21 cellular contexts compared by ENCODE assay signal in the genomic region with DNA sequence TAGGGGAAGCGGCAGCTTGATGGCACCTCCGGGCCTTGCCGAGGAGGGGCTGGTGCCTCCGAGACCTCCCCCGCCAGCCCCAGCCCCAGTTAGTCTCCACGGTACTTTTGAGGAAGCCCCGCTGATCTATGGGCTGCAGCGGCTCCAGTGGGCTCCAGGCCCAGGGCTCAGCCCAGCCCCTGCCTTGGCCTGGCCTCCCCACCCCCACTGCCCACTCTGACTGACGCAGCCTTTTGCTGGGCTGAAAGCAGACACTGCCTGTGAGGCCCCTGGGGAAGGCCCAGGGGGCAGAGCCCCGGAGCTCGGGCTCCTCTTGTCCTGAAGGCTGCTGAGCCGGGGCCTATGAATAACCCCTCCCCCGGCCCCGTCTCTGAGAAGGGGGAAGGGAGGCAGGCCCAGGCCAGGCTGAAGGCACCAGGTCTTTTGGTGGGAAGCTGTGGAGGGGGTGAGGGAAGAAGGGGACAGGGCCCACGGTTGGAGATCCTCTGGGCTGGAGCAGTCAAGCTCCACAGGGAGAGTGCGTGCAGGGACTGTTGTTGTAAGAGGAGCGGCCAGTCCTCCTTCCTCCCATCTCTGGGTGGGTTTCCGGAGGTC. TPM values are rescaled to one million over a fixed set of nuclear protein-coding genes. Genes with fewer than 3 reads are reported as not detected.
A peak's percentile ranks its signal among the peaks of the same experiment; 100 is the strongest.
DNase-seq lines count a peak whose midpoint lies in the region; ATAC-seq and TF ChIP-seq lines count a peak whose summit lies in the region.
"Had no signal": no experiment of that assay in that cellular context is flagged by ENCODE, and none has a peak within 500 bp of the region (broad histone marks: within the 10 kb centered on the region; RNA-seq: fewer than 3 reads in every experiment).

No MANE protein-coding gene starts in this region.

- intact Hi-C loops in posterior vena cava (cut with DNase I), result no loop called here

- no peak overlapping the region for H3K27ac Mint-ChIP-seq in natural killer cell treated with Interleukin-12 subunit alpha and Interleukin-12 subunit beta and Interleukin-15 and Interleukin-18, amount 100 ng/mL, for 72 hours
- H3K27ac Mint-ChIP-seq in activated naive CD4-positive, alpha-beta T cell treated with anti-CD3 and anti-CD28 coated beads, Interleukin-2, amount 50 U/mL, for 72 hours, result no peak overlapping the region
- H3K27ac Mint-ChIP-seq: activated T-helper 2 cell treated with anti-CD3 and anti-CD28 coated beads, Interferon-gamma antibody, Interleukin-2, Interleukin-4, amounts not matched to agents 10 μg/mL and 5 μg/mL and 100 μg/mL, durations not matched to agents 14 hours and 24 hours and 36 hours; natural killer cell; T-helper 2 cell treated with Interferon-gamma antibody and Interleukin-4, amounts not matched to agents 5 μg/mL and 100 μg/mL, for 36 hours had no signal

- H3K9ac ChIP-seq in iPS-20b (ENCODE audit: low read depth, low read length), result peak overlapping the region; percentile 48

- TF ChIP-seq CTCF in WERI-Rb-1 (IDR thresholded peaks at IDR 0.05; ENCODE audit: low read depth, low read length), result no peak

- H3K4me1 ChIP-seq in iPS-20b (ENCODE audit: insufficient read depth, low read length), result peaks cover 12% of the 10 kb centered on the region; the same call in 1 of the 2 replicates
- H3K4me1 ChIP-seq: SJSA1 had no signal

- H3K27ac ChIP-seq in WERI-Rb-1 (peak overlapping the region; percentile 49), iPS-20b (ENCODE audit: low read length) (no peak overlapping the region)
- H3K27ac ChIP-seq: SJSA1 had no signal

- no peaks in the 10 kb centered on the region for H3K9me3 Mint-ChIP-seq in natural killer cell treated with Interleukin-12 subunit alpha and Interleukin-12 subunit beta and Interleukin-15 and Interleukin-18, amount 100 ng/mL, for 72 hours
- no peaks in the 10 kb centered on the region for H3K9me3 Mint-ChIP-seq in activated naive CD4-positive, alpha-beta T cell treated with anti-CD3 and anti-CD28 coated beads, Interleukin-2, amount 50 U/mL, for 72 hours
- H3K9me3 Mint-ChIP-seq: activated T-helper 2 cell treated with anti-CD3 and anti-CD28 coated beads, Interferon-gamma antibody, Interleukin-2, Interleukin-4, amounts not matched to agents 10 μg/mL and 5 μg/mL and 100 μg/mL, durations not matched to agents 14 hours and 24 hours and 36 hours; effector memory CD8-positive, alpha-beta T cell; natural killer cell; T-helper 2 cell treated with Interferon-gamma antibody and Interleukin-4, amounts not matched to agents 5 μg/mL and 100 μg/mL, for 36 hours had no signal

- H3K27me3 Mint-ChIP-seq in natural killer cell treated with Interleukin-12 subunit alpha and Interleukin-12 subunit beta and Interleukin-15 and Interleukin-18, amount 100 ng/mL, for 72 hours, result peaks cover 0 to 12% of the 10 kb centered on the region in 2 donors

- H3K4me3 ChIP-seq in H7 (ENCODE audit: insufficient read depth, low read depth, low read length) (no peak overlapping the region), WERI-Rb-1 (ENCODE audit: low read depth, low read length) (no peak overlapping the region), iPS-20b (ENCODE audit: low read length) (peak overlapping the region; percentile 26; the same call in 1 of the 2 replicates)
- H3K4me3 ChIP-seq: lung, SJSA1 had no signal

- peaks cover 11% of the 10 kb centered on the region in 2 donors for H3K4me1 Mint-ChIP-seq in natural killer cell treated with Interleukin-12 subunit alpha and Interleukin-12 subunit beta and Interleukin-15 and Interleukin-18, amount 100 ng/mL, for 72 hours (ENCODE audit: low read depth in 2 of 2)
- H3K4me1 Mint-ChIP-seq: natural killer cell had no signal

- H3K27me3 ChIP-seq in H7 (ENCODE audit: control insufficient read depth, insufficient read depth, low read length) (no peaks in the 10 kb centered on the region; the same call in 1 of the 2 replicates), WERI-Rb-1 (ENCODE audit: insufficient read depth, low read depth, severe bottlenecking) (no peaks in the 10 kb centered on the region), iPS-20b (ENCODE audit: insufficient read depth, low read length) (no peaks in the 10 kb centered on the region; the same call in 1 of the 2 replicates)

- H3K4me3 Mint-ChIP-seq in natural killer cell treated with Interleukin-12 subunit alpha and Interleukin-12 subunit beta and Interleukin-15 and Interleukin-18, amount 100 ng/mL, for 72 hours, result no peak overlapping the region
- H3K4me3 Mint-ChIP-seq: effector memory CD8-positive, alpha-beta T cell; natural killer cell; T-helper 2 cell treated with Interferon-gamma antibody and Interleukin-4, amounts not matched to agents 5 μg/mL and 100 μg/mL, for 36 hours had no signal

- ATAC-seq in natural killer cell treated with Interleukin-12 subunit alpha and Interleukin-12 subunit beta and Interleukin-15 and Interleukin-18, amount 100 ng/mL, for 72 hours, result no peak
- no peak for ATAC-seq in activated naive CD4-positive, alpha-beta T cell treated with anti-CD3 and anti-CD28 coated beads, Interleukin-2, amount 50 U/mL, for 72 hours
- ATAC-seq in GM19351 (IDR thresholded peaks at IDR 0.05; ENCODE audit: unreplicated experiment), result no peak
- ATAC-seq: effector memory CD8-positive, alpha-beta T cell; HCT116; natural killer cell had no signal

- H3K9me3 ChIP-seq in WERI-Rb-1 (ENCODE audit: severe bottlenecking), result no peaks in the 10 kb centered on the region
- no peaks in the 10 kb centered on the region for H3K9me3 ChIP-seq in iPS-20b (ENCODE audit: insufficient read depth, low read depth, low read length)
- H3K9me3 ChIP-seq: SJSA1 had no signal

- DNase-seq in H7 (peak; percentile 93), WERI-Rb-1 (peak; percentile 54), posterior vena cava (ENCODE audit: low spot score) (peak; percentile 66), NCI-H2171 (lab: John Stamatoyannopoulos, UW) (no peak)
- DNase-seq in natural killer cell treated with Interleukin-12 subunit alpha and Interleukin-12 subunit beta and Interleukin-15 and Interleukin-18, amount 100 ng/mL, for 72 hours (ENCODE audit: low spot score), result no peak
- no peak for DNase-seq in activated naive CD4-positive, alpha-beta T cell treated with anti-CD3 and anti-CD28 coated beads, Interleukin-2, amount 50 U/mL, for 72 hours (ENCODE audit: low spot score in 2 of 2)
- DNase-seq: activated CD4-positive, CD25-positive, alpha-beta regulatory T cell treated with anti-CD3 and anti-CD28 coated beads, Interleukin-2, amount 50 U/mL, for 72 hours; central memory CD4-positive, alpha-beta T cell; DND-41; effector memory CD8-positive, alpha-beta T cell; natural killer cell; NCI-H187; NCI-H510A had no signal

- H3K36me3 ChIP-seq in H7 (replicated peaks; ENCODE audit: control insufficient read depth, insufficient read depth, low read length) (no peaks in the 10 kb centered on the region), WERI-Rb-1 (no peaks in the 10 kb centered on the region), iPS-20b (ENCODE audit: insufficient read depth, low read depth, low read length) (no peaks in the 10 kb centered on the region)
- H3K36me3 ChIP-seq: SJSA1 had no signal

- H3K36me3 Mint-ChIP-seq in natural killer cell treated with Interleukin-12 subunit alpha and Interleukin-12 subunit beta and Interleukin-15 and Interleukin-18, amount 100 ng/mL, for 72 hours, result no peaks in the 10 kb centered on the region
- H3K36me3 Mint-ChIP-seq in activated naive CD4-positive, alpha-beta T cell treated with anti-CD3 and anti-CD28 coated beads, Interleukin-2, amount 50 U/mL, for 72 hours, result no peaks in the 10 kb centered on the region
- H3K36me3 Mint-ChIP-seq: natural killer cell had no signal

RNA-seq across cellular contexts. Expression of gene SMTNL2, which starts 7.5 kb away (rescaled TPM):
- total RNA-seq in H7 (2014; rRNA removed; shearing (Covaris generic)), result 1.4 and 1.9 TPM in 2 replicates
- total RNA-seq in posterior vena cava, result 1 to 10 TPM; 2.0 to 3.0 TPM
- not detected for total RNA-seq in natural killer cell treated with Interleukin-12 subunit alpha and Interleukin-12 subunit beta and Interleukin-15 and Interleukin-18, amount 100 ng/mL, for 72 hours
- total RNA-seq in activated naive CD4-positive, alpha-beta T cell treated with anti-CD3 and anti-CD28 coated beads, Interleukin-2, amount 50 U/mL, for 72 hours, result not detected
- total RNA-seq: activated T-helper 2 cell treated with anti-CD3 and anti-CD28 coated beads, Interferon-gamma antibody, Interleukin-2, Interleukin-4, amounts not matched to agents 10 μg/mL and 5 μg/mL and 100 μg/mL, durations not matched to agents 14 hours and 24 hours and 36 hours; MCF 10A; natural killer cell; SJSA1 had no signal

RNA-seq across cellular contexts. Expression of gene GGT6, which starts 16.4 kb away (rescaled TPM):
- not detected in 2 replicates for total RNA-seq in H7 (2014; rRNA removed; shearing (Covaris generic))
- total RNA-seq in posterior vena cava, result not detected
- not detected for total RNA-seq in natural killer cell treated with Interleukin-12 subunit alpha and Interleukin-12 subunit beta and Interleukin-15 and Interleukin-18, amount 100 ng/mL, for 72 hours
- total RNA-seq in activated naive CD4-positive, alpha-beta T cell treated with anti-CD3 and anti-CD28 coated beads, Interleukin-2, amount 50 U/mL, for 72 hours, result not detected
- total RNA-seq: activated T-helper 2 cell treated with anti-CD3 and anti-CD28 coated beads, Interferon-gamma antibody, Interleukin-2, Interleukin-4, amounts not matched to agents 10 μg/mL and 5 μg/mL and 100 μg/mL, durations not matched to agents 14 hours and 24 hours and 36 hours; MCF 10A; natural killer cell; SJSA1 had no signal

RNA-seq across cellular contexts. Expression of gene MYBBP1A, which starts 21.6 kb away (rescaled TPM):
- 140 and 149 TPM in 2 replicates for total RNA-seq in H7 (2014; rRNA removed; shearing (Covaris generic))
- total RNA-seq in posterior vena cava, result 10 to 100 TPM; 37.9 to 41.0 TPM
- 100 to 1,000 TPM in 1 of 2 donors, 10 to 100 TPM in 1; 92.3 to 246 TPM for total RNA-seq in natural killer cell treated with Interleukin-12 subunit alpha and Interleukin-12 subunit beta and Interleukin-15 and Interleukin-18, amount 100 ng/mL, for 72 hours
- total RNA-seq in activated naive CD4-positive, alpha-beta T cell treated with anti-CD3 and anti-CD28 coated beads, Interleukin-2, amount 50 U/mL, for 72 hours, result 10 to 100 TPM; 62.3 to 71.3 TPM

Comparison
In these comparisons a context has a peak if more than half of its experiments do, and no peak if none do; other contexts are left out.
1. DNase-seq: peak in H7 (single experiment), WERI-Rb-1 (single experiment) and posterior vena cava (single experiment); none in natural killer cell treated with Interleukin-12 subunit alpha and Interleukin-12 subunit beta and Interleukin-15 and Interleukin-18, amount 100 ng/mL, for 72 hours (single experiment), NCI-H2171 (single experiment) and activated naive CD4-positive, alpha-beta T cell treated with anti-CD3 and anti-CD28 coated beads, Interleukin-2, amount 50 U/mL, for 72 hours (0 of 2).